In the genomic region with DNA sequence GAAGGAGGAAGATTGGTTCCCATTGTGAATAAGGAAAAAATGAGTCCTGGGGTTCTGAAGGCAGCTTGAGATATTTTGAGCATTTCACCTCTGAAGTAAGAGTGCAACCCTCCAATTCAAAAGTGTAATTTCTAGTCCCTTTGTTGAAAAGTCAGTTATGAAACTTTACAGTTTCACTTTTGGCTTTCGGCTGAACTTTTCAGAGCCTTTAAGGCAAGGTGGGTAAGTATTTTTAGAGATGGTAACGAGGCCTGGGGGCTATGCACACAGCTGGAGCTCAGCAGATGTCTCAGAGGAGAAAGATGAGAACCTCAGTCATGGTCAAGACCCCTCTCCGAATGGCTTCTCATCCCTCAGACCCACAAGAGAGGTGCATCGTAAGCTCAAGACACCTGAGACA, we compare ENCODE assay signal across 14 cellular contexts.
DNase-seq lines count a peak whose midpoint lies in the region; ATAC-seq and TF ChIP-seq lines count a peak whose summit lies in the region.
"Had no signal": no experiment of that assay in that cellular context is flagged by ENCODE, and none has a peak within 500 bp of the region (broad histone marks: within the 10 kb centered on the region; RNA-seq: fewer than 3 reads in every experiment).

No MANE protein-coding gene starts in this region.

- ATAC-seq in stimulated activated naive CD8-positive, alpha-beta T cell treated with anti-CD3 and anti-CD28 coated beads, Interleukin-15, Interleukin-2, amounts not matched to agents 100 U/mL and 50 U/mL, for 24 hours, result no peak
- peak; percentile 80 for ATAC-seq in GM21528 (IDR thresholded peaks at IDR 0.05; ENCODE audit: low FRiP score, unreplicated experiment)
- peak; percentile 72 for ATAC-seq in HG03103 (IDR thresholded peaks at IDR 0.05; ENCODE audit: low read depth, unreplicated experiment)
- ATAC-seq: heart left ventricle, upper lobe of right lung had no signal

- H3K4me1 ChIP-seq in esophagus muscularis mucosa, result no peaks in the 10 kb centered on the region
- H3K4me1 ChIP-seq in prostate gland (replicated peaks), result no peaks in the 10 kb centered on the region
- H3K4me1 ChIP-seq: heart left ventricle, upper lobe of right lung had no signal

- no peak overlapping the region for H3K27ac Mint-ChIP-seq in stimulated activated naive CD8-positive, alpha-beta T cell treated with anti-CD3 and anti-CD28 coated beads, Interleukin-15, Interleukin-2, amounts not matched to agents 100 ng/mL and 50 ng/mL, for 24 hours

- TF ChIP-seq POLR2A in esophagus muscularis mucosa (IDR thresholded peaks at IDR 0.05; ENCODE audit: low read depth) (no peak), prostate gland (IDR thresholded peaks at IDR 0.05) (no peak)

- TF ChIP-seq CTCF in esophagus muscularis mucosa (IDR thresholded peaks at IDR 0.05), result no peak
- TF ChIP-seq CTCF in prostate gland (IDR thresholded peaks at IDR 0.05), result no peak

- peaks cover 8% of the 10 kb centered on the region for H3K4me1 Mint-ChIP-seq in stimulated activated naive CD8-positive, alpha-beta T cell treated with anti-CD3 and anti-CD28 coated beads, Interleukin-15, Interleukin-2, amounts not matched to agents 100 ng/mL and 50 ng/mL, for 24 hours (ENCODE audit: low read depth)

- no peaks in the 10 kb centered on the region for H3K36me3 ChIP-seq in esophagus muscularis mucosa
- H3K36me3 ChIP-seq in prostate gland, result no peaks in the 10 kb centered on the region
- H3K36me3 ChIP-seq: heart left ventricle, upper lobe of right lung had no signal

- DNase-seq in stimulated activated naive CD8-positive, alpha-beta T cell treated with anti-CD3 and anti-CD28 coated beads, Interleukin-15, Interleukin-2, amounts not matched to agents 100 U/mL and 50 U/mL, for 24 hours, result no peak
- DNase-seq in posterior vena cava (ENCODE audit: low spot score) (peak; percentile 1), esophagus muscularis mucosa (ENCODE audit: extremely low spot score) (no peak), prostate gland (ENCODE audit: low spot score) (no peak), NCI-H748 (lab: John Stamatoyannopoulos, UW; ENCODE audit: unreplicated experiment) (no peak)
- DNase-seq: activated CD4-positive, CD25-positive, alpha-beta regulatory T cell treated with anti-CD3 and anti-CD28 coated beads, Interleukin-2, amount 50 U/mL, for 72 hours; heart left ventricle; Karpas-422; small intestine; SW 1271; upper lobe of right lung had no signal

- intact Hi-C loops in posterior vena cava (cut with DNase I), result no loop called here
- intact Hi-C loops in esophagus muscularis mucosa (cut with DNase I), result no loop called here
- intact Hi-C loops in prostate gland (cut with DNase I), result no loop called here

- H3K36me3 Mint-ChIP-seq in stimulated activated naive CD8-positive, alpha-beta T cell treated with anti-CD3 and anti-CD28 coated beads, Interleukin-15, Interleukin-2, amounts not matched to agents 100 ng/mL and 50 ng/mL, for 24 hours (ENCODE audit: low read depth), result no peaks in the 10 kb centered on the region

- H3K27me3 ChIP-seq in esophagus muscularis mucosa (peaks cover 0 to 38% (median 0%) of the 10 kb centered on the region in 4 donors), prostate gland (replicated peaks; ENCODE audit: insufficient read depth) (no peaks in the 10 kb centered on the region)
- H3K27me3 ChIP-seq: upper lobe of right lung had no signal

- peak overlapping the region; percentile 12 for H3K4me3 Mint-ChIP-seq in stimulated activated naive CD8-positive, alpha-beta T cell treated with anti-CD3 and anti-CD28 coated beads, Interleukin-15, Interleukin-2, amounts not matched to agents 100 ng/mL and 50 ng/mL, for 24 hours

- H3K27ac ChIP-seq in esophagus muscularis mucosa (replicated peaks in 1 of 4) (no peak overlapping the region), prostate gland (no peak overlapping the region)
- H3K27ac ChIP-seq: heart left ventricle, upper lobe of right lung had no signal

- peaks cover 13% of the 10 kb centered on the region for H3K27me3 Mint-ChIP-seq in stimulated activated naive CD8-positive, alpha-beta T cell treated with anti-CD3 and anti-CD28 coated beads, Interleukin-15, Interleukin-2, amounts not matched to agents 100 ng/mL and 50 ng/mL, for 24 hours

- no peak for TF ChIP-seq EP300 in esophagus muscularis mucosa (IDR thresholded peaks at IDR 0.05)

- H3K4me3 ChIP-seq in esophagus muscularis mucosa, result no peak overlapping the region
- H3K4me3 ChIP-seq in prostate gland, result no peak overlapping the region
- H3K4me3 ChIP-seq: heart left ventricle, upper lobe of right lung had no signal

- H3K9me3 ChIP-seq in esophagus muscularis mucosa (no peaks in the 10 kb centered on the region), prostate gland (no peaks in the 10 kb centered on the region)
- H3K9me3 ChIP-seq: heart left ventricle, upper lobe of right lung had no signal

- H3K9me3 Mint-ChIP-seq in stimulated activated naive CD8-positive, alpha-beta T cell treated with anti-CD3 and anti-CD28 coated beads, Interleukin-15, Interleukin-2, amounts not matched to agents 100 ng/mL and 50 ng/mL, for 24 hours, result no peaks in the 10 kb centered on the region

- 57% methylated on average over 4 of the region's 4 CpGs for WGBS in esophagus muscularis mucosa
- WGBS in prostate gland, result 69% methylated on average over 4 of the region's 4 CpGs
